1 cellular context compared by ENCODE assay signal in genomic region chr3:4982773-4983738, GRCh38.
A peak's percentile ranks its signal among the peaks of the same experiment; 100 is the strongest.
TF ChIP-seq lines count a peak whose summit lies in the region.

No MANE protein-coding gene starts in this region.

TF ChIP-seq in GM12878, 131 proteins besides CTCF, POLR2A, EP300 and RAD21 (continued from another document):
- peak; percentile 13; the same call in 1 of the 2 replicates for TF ChIP-seq RELB (IDR thresholded peaks at IDR 0.05; ENCODE audit: low read depth)
- TF ChIP-seq MTA2 (IDR thresholded peaks at IDR 0.05; ENCODE audit: low read depth), result peak; percentile 47; the same call in 1 of the 2 replicates
- TF ChIP-seq WRNIP1 (IDR thresholded peaks at IDR 0.05; ENCODE audit: borderline replicate concordance, low read depth, low read length), result peak; percentile 20; the same call in 1 of the 2 replicates
- peak; percentile 32 for TF ChIP-seq BCL3 (IDR thresholded peaks at IDR 0.05; ENCODE audit: borderline replicate concordance, insufficient read depth, low read depth, low read length, poor library complexity, severe bottlenecking)
- 0 out of 2 replicates have a peak, but pooled peaks have one; percentile 14 for TF ChIP-seq POLR2AphosphoS2 (IDR thresholded peaks at IDR 0.05; ENCODE audit: low read depth, low read length)
- no peak for TF ChIP-seq NR2F1 (conservative IDR thresholded peaks at IDR 0.05)
- TF ChIP-seq SMAD5 (IDR thresholded peaks at IDR 0.05; ENCODE audit: low read depth), result peak; percentile 61
- TF ChIP-seq SMC3 (IDR thresholded peaks at IDR 0.05; ENCODE audit: borderline replicate concordance, low read length), result 0 out of 2 replicates have a peak, but pooled peaks have one; percentile 5
- TF ChIP-seq LARP7 (IDR thresholded peaks at IDR 0.05), result peak; percentile 61; the same call in 1 of the 2 replicates
- TF ChIP-seq ZBTB40 (IDR thresholded peaks at IDR 0.05; ENCODE audit: borderline replicate concordance), result peak; percentile 59; the same call in 1 of the 2 replicates
